22 cellular contexts compared by ENCODE assay signal in genomic region chr11:119299416-119299815, GRCh38. TPM values are rescaled to one million over a fixed set of nuclear protein-coding genes. Genes with fewer than 3 reads are reported as not detected.
"Had no signal": no experiment of that assay in that cellular context is flagged by ENCODE, and none has a peak within 500 bp of the region (broad histone marks: within the 10 kb centered on the region; RNA-seq: fewer than 3 reads in every experiment).

No MANE protein-coding gene starts in this region.

- ATAC-seq: activated CD4-positive, CD25-positive, alpha-beta regulatory T cell treated with anti-CD3 and anti-CD28 coated beads, Interleukin-2, amount 50 U/mL, for 24 hours; activated CD8-positive, alpha-beta T cell treated with anti-CD3 and anti-CD28 coated beads, Interleukin-2, amount 10 ng/mL, durations not matched to agents 7 days and 5 days; PC-3 had no signal

- H3K9me3 ChIP-seq: adrenal gland, breast epithelium, MG63 had no signal

- H3K27ac Mint-ChIP-seq: activated CD8-positive, alpha-beta T cell treated with anti-CD3 and anti-CD28 coated beads, Interleukin-2, amount 10 ng/mL, durations not matched to agents 7 days and 5 days; activated naive CD8-positive, alpha-beta T cell treated with anti-CD3 and anti-CD28 coated beads, Interleukin-2, amount 10 ng/mL, durations not matched to agents 7 days and 5 days; T-helper 1 cell treated with Interleukin-12 subunit alpha and Interleukin-12 subunit beta and Interleukin-4 antibody, amounts not matched to agents 30 μg/mL and 1 μg/mL, for 36 hours had no signal

- H3K36me3 ChIP-seq: breast epithelium had no signal

- H3K4me3 ChIP-seq: adrenal gland, breast epithelium, MG63 had no signal

- H3K4me3 Mint-ChIP-seq: activated CD8-positive, alpha-beta T cell treated with anti-CD3 and anti-CD28 coated beads, Interleukin-2, amount 10 ng/mL, durations not matched to agents 7 days and 5 days; activated naive CD8-positive, alpha-beta T cell treated with anti-CD3 and anti-CD28 coated beads, Interleukin-2, amount 10 ng/mL, durations not matched to agents 7 days and 5 days; T-helper 1 cell treated with Interleukin-12 subunit alpha and Interleukin-12 subunit beta and Interleukin-4 antibody, amounts not matched to agents 30 μg/mL and 1 μg/mL, for 36 hours had no signal

- H3K4me1 ChIP-seq: adrenal gland had no signal

- H3K27ac ChIP-seq: adrenal gland had no signal

- DNase-seq: activated CD4-positive, alpha-beta T cell treated with anti-CD3 and anti-CD28 coated beads for 4 hours; activated CD4-positive, alpha-beta T cell treated with anti-CD3 and anti-CD28 coated beads, Interleukin-2, amount 50 U/mL, for 4 hours; activated CD8-positive, alpha-beta memory T cell treated with anti-CD3 and anti-CD28 coated beads, Interleukin-2, amount 50 U/mL, for 48 hours; activated CD8-positive, alpha-beta T cell treated with anti-CD3 and anti-CD28 coated beads, Interleukin-2, amount 10 ng/mL, durations not matched to agents 7 days and 5 days; activated naive CD4-positive, alpha-beta T cell treated with anti-CD3 and anti-CD28 coated beads, Interleukin-2, amount 50 U/mL, for 16 hours; activated naive CD8-positive, alpha-beta T cell treated with anti-CD3 and anti-CD28 coated beads, Interleukin-2, amount 10 ng/mL, durations not matched to agents 7 days and 5 days; activated T-cell treated with anti-CD3 and anti-CD28 coated beads, Interleukin-2, amount 50 U/mL, for 1 hour; adrenal gland; anterior cingulate cortex; MG63; NCI-H1105; NCI-H1436; NCI-H1694 treated with DMSO at 0.1 percent for 48 hours; NCI-H2081; NCI-H510A treated with DMSO at 0.1 percent for 48 hours; NCI-H69; PC-3; SHP77 treated with DMSO at 0.1 percent for 48 hours had no signal

- H3K27me3 Mint-ChIP-seq: activated naive CD8-positive, alpha-beta T cell treated with anti-CD3 and anti-CD28 coated beads, Interleukin-2, amount 10 ng/mL, durations not matched to agents 7 days and 5 days had no signal

- H3K9me3 Mint-ChIP-seq: activated naive CD8-positive, alpha-beta T cell treated with anti-CD3 and anti-CD28 coated beads, Interleukin-2, amount 10 ng/mL, durations not matched to agents 7 days and 5 days; T-helper 1 cell treated with Interleukin-12 subunit alpha and Interleukin-12 subunit beta and Interleukin-4 antibody, amounts not matched to agents 30 μg/mL and 1 μg/mL, for 36 hours had no signal

- H3K27me3 ChIP-seq: adrenal gland, breast epithelium, MG63 had no signal

RNA-seq across cellular contexts. Expression of gene C1QTNF5, which starts 41.3 kb away (rescaled TPM):
- total RNA-seq: activated CD8-positive, alpha-beta T cell treated with anti-CD3 and anti-CD28 coated beads, Interleukin-2, amount 10 ng/mL, durations not matched to agents 7 days and 5 days; activated naive CD8-positive, alpha-beta T cell treated with anti-CD3 and anti-CD28 coated beads, Interleukin-2, amount 10 ng/mL, durations not matched to agents 7 days and 5 days; SK-MEL-5 had no signal

RNA-seq across cellular contexts. Expression of gene MFRP, which starts 47.1 kb away (rescaled TPM):
- total RNA-seq: activated CD8-positive, alpha-beta T cell treated with anti-CD3 and anti-CD28 coated beads, Interleukin-2, amount 10 ng/mL, durations not matched to agents 7 days and 5 days; activated naive CD8-positive, alpha-beta T cell treated with anti-CD3 and anti-CD28 coated beads, Interleukin-2, amount 10 ng/mL, durations not matched to agents 7 days and 5 days; PC-3; SK-MEL-5 had no signal
- polyA plus RNA-seq: adrenal gland had no signal
